ENCODE assay signal across 9 cellular contexts in genomic region chr6:105482227-105482839, GRCh38.
DNase-seq lines count a peak whose midpoint lies in the region; ATAC-seq and TF ChIP-seq lines count a peak whose summit lies in the region.
"Had no signal": no experiment of that assay in that cellular context is flagged by ENCODE, and none has a peak within 500 bp of the region (broad histone marks: within the 10 kb centered on the region; RNA-seq: fewer than 3 reads in every experiment).

No MANE protein-coding gene starts in this region.

- H3K4me1 Mint-ChIP-seq in T-helper 17 cell, result peaks cover 24% of the 10 kb centered on the region

- peak; percentile 48 for ATAC-seq in Right ventricle myocardium inferior
- no peak for ATAC-seq in T-helper 17 cell
- no peak for ATAC-seq in right cardiac atrium

- H3K27ac ChIP-seq in right atrium auricular region (no peak overlapping the region), right cardiac atrium (ENCODE audit: low read length) (no peak overlapping the region), vagina (peak overlapping the region; percentile 45)

- no peaks in the 10 kb centered on the region for H3K27me3 ChIP-seq in right atrium auricular region
- no peaks in the 10 kb centered on the region for H3K27me3 ChIP-seq in right cardiac atrium (ENCODE audit: control insufficient read depth, insufficient read depth)
- no peaks in the 10 kb centered on the region for H3K27me3 ChIP-seq in vagina

- H3K36me3 ChIP-seq in right atrium auricular region (no peaks in the 10 kb centered on the region), vagina (no peaks in the 10 kb centered on the region)

- DNase-seq in Right ventricle myocardium inferior (ENCODE audit: missing footprints) (no peak), right atrium auricular region (ENCODE audit: low spot score) (no peak), T-helper 17 cell (no peak), right cardiac atrium (peak; percentile 61 to 88 (median 74)), vagina (ENCODE audit: extremely low spot score in 2 of 2) (no peak), NCI-H2029 treated with DMSO at 0.1 percent for 48 hours (lab: John Stamatoyannopoulos, UW) (no peak), NCI-H345 (lab: John Stamatoyannopoulos, UW) (no peak), T-helper 9 cell (no peak)
- DNase-seq: activated naive CD4-positive, alpha-beta T cell treated with anti-CD3 and anti-CD28 coated beads, Interleukin-2, amount 10 ng/mL, durations not matched to agents 7 days and 5 days had no signal

- peaks cover 4% of the 10 kb centered on the region for H3K36me3 Mint-ChIP-seq in T-helper 17 cell (ENCODE audit: low read depth)
- H3K36me3 Mint-ChIP-seq: activated naive CD4-positive, alpha-beta T cell treated with anti-CD3 and anti-CD28 coated beads, Interleukin-2, amount 10 ng/mL, durations not matched to agents 7 days and 5 days had no signal

- no peak overlapping the region for H3K4me3 ChIP-seq in right atrium auricular region
- H3K4me3 ChIP-seq in right cardiac atrium (ENCODE audit: low read length), result no peak overlapping the region
- H3K4me3 ChIP-seq in vagina, result no peak overlapping the region

- 15% methylated on average over 2 of the region's 2 CpGs for WGBS in right cardiac atrium

- peaks cover 0 to 5% of the 10 kb centered on the region in 2 donors for H3K9me3 ChIP-seq in right atrium auricular region
- H3K9me3 ChIP-seq in T-helper 17 cell (ENCODE audit: control insufficient read depth, low read length, poor library complexity, severe bottlenecking), result peaks cover under 1% of the 10 kb centered on the region
- no peaks in the 10 kb centered on the region for H3K9me3 ChIP-seq in right cardiac atrium (ENCODE audit: control insufficient read depth, low read length)
- H3K9me3 ChIP-seq in vagina, result no peaks in the 10 kb centered on the region

- H3K4me1 ChIP-seq in right atrium auricular region, result peaks cover 0 to 12% of the 10 kb centered on the region in 2 donors
- no peaks in the 10 kb centered on the region for H3K4me1 ChIP-seq in right cardiac atrium (ENCODE audit: control insufficient read depth, insufficient read depth, low read length)
- H3K4me1 ChIP-seq in vagina, result peaks cover 27% of the 10 kb centered on the region

- intact Hi-C loops in Right ventricle myocardium inferior (cut with DNase I) (loop anchor here (5.0 to 10.0 kb wide), 2 partner anchors 740 to 822 kb away; no protein-coding TSS in a partner anchor), right cardiac atrium (cut with DNase I) (loop anchor here in 2 of 4 donors (10.0 kb wide), 2 partner anchors 742 to 822 kb away; no protein-coding TSS in a partner anchor), vagina (cut with DNase I) (no loop called here)

- H3K27ac Mint-ChIP-seq in T-helper 17 cell, result peak overlapping the region; percentile 81
- H3K27ac Mint-ChIP-seq: activated naive CD4-positive, alpha-beta T cell treated with anti-CD3 and anti-CD28 coated beads, Interleukin-2, amount 10 ng/mL, durations not matched to agents 7 days and 5 days had no signal

- H3K4me3 Mint-ChIP-seq in T-helper 17 cell, result peak overlapping the region; percentile 49
- H3K4me3 Mint-ChIP-seq: activated naive CD4-positive, alpha-beta T cell treated with anti-CD3 and anti-CD28 coated beads, Interleukin-2, amount 10 ng/mL, durations not matched to agents 7 days and 5 days had no signal

- no peak for TF ChIP-seq CTCF in right atrium auricular region (IDR thresholded peaks at IDR 0.05)
- no peak for TF ChIP-seq CTCF in vagina (IDR thresholded peaks at IDR 0.05)

- TF ChIP-seq POLR2A in vagina (IDR thresholded peaks at IDR 0.05), result no peak

- peaks cover 11% of the 10 kb centered on the region for H3K27me3 Mint-ChIP-seq in T-helper 17 cell

Comparison
In these comparisons a context has a peak if more than half of its experiments do, and no peak if none do; other contexts are left out.
1. DNase-seq: peak in right cardiac atrium (3 of 3); none in Right ventricle myocardium inferior (single experiment), right atrium auricular region (single experiment), T-helper 17 cell (0 of 3), vagina (0 of 2), NCI-H2029 treated with DMSO at 0.1 percent for 48 hours (single experiment), NCI-H345 (single experiment) and T-helper 9 cell (single experiment).